12 cellular contexts compared by ENCODE assay signal in the genomic region with DNA sequence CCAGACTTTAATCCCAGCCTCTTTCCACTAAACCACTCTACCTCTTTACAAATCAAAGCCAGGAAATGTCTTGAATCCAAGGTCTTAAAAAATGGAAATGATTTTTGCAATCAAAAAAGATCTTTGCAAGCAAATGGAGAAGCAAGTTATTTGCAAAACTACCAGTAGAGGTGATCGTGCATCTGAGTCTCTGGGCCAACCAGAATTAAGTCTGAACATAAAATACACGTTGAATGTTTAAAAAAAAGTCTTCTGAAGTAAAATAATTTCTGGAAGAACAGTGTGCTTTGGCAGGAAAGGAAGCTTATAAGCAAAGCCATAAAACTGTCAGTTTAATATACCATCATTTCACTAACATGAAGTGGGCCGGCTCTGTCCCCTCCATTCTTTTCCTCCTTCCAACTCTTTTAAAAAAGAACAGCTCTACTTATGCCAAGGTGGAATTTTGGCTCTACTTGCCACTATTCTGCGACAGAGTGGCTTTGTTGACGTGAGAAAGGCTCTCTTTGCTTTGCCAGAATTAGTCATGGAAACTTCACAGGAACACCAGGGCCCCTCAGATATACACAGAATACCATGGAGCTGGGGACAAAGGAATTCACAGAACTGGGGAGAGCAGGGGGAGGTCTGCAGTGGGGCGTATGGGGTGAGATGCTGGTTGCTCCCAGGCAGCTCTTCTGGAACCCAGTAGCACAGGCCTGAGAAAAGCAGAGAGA. TPM values are rescaled to one million over a fixed set of nuclear protein-coding genes. Genes with fewer than 3 reads are reported as not detected.
DNase-seq lines count a peak whose midpoint lies in the region; ATAC-seq and TF ChIP-seq lines count a peak whose summit lies in the region.
"Had no signal": no experiment of that assay in that cellular context is flagged by ENCODE, and none has a peak within 500 bp of the region (broad histone marks: within the 10 kb centered on the region; RNA-seq: fewer than 3 reads in every experiment).

No MANE protein-coding gene starts in this region.

- peak in 1 of 2 donors; percentile 43 for TF ChIP-seq POLR2A in adrenal gland (IDR thresholded peaks at IDR 0.05)

- H2AFZ ChIP-seq in osteoblast (ENCODE audit: low read length) (no peak overlapping the region), PC-3 (ENCODE audit: low read length) (no peak overlapping the region)

- H3K4me3 ChIP-seq in adrenal gland (no peak overlapping the region), foreskin fibroblast (ENCODE audit: low read depth in 1 of 2, low read length in 2 of 2) (no peak overlapping the region), osteoblast (ENCODE audit: insufficient read depth, low read length) (no peak overlapping the region), PC-3 (ENCODE audit: low read length) (no peak overlapping the region)

- intact Hi-C loops in adrenal gland (cut with DNase I) (no loop called here), PC-3 (cut with micrococcal nuclease) (no loop called here)

- H3K9me3 ChIP-seq in adrenal gland (replicated peaks in 1 of 3) (no peaks in the 10 kb centered on the region), osteoblast (ENCODE audit: low read depth, low read length) (no peaks in the 10 kb centered on the region), PC-3 (ENCODE audit: low read length) (no peaks in the 10 kb centered on the region)

- H3K9me2 ChIP-seq in PC-3 (replicated peaks; ENCODE audit: low read length) = no peaks in the 10 kb centered on the region

- no peak for DNase-seq in AG09319 (ENCODE audit: extremely low read depth, low read depth)
- peak; percentile 37 to 74 (median 68) for DNase-seq in adrenal gland
- DNase-seq in foreskin fibroblast = peak in 1 of 2 donors; percentile 57
- no peak for DNase-seq in osteoblast (ENCODE audit: insufficient read length, low spot score, missing footprints)
- no peak for DNase-seq in activated CD4-positive, alpha-beta T cell treated with anti-CD3 and anti-CD28 coated beads, Interleukin-2, amount 50 U/mL, for 4 hours
- DNase-seq in PC-3 = no peak
- DNase-seq in NCI-H345 (lab: John Stamatoyannopoulos, UW) = no peak
- DNase-seq: activated CD4-positive, alpha-beta T cell treated with anti-CD3 and anti-CD28 coated beads for 4 hours; CD4-positive, CD25-positive, alpha-beta regulatory T cell; kidney had no signal

- CTCF ChIA-PET in PC-3 (lab: Charles Lee) = interaction anchor here (0.6 to 0.8 kb wide), 3 partner anchors 27 to 136 kb away, joined by 3 to 4 read pairs (median 3); no protein-coding TSS in a partner anchor

- no peaks in the 10 kb centered on the region for H3F3A ChIP-seq in PC-3 (ENCODE audit: low read length, unreplicated experiment)

- no TSS peak for BruUV-seq in PC-3 (replicated peaks; lab: Mats Ljungman, UMichigan)

- H3K4me2 ChIP-seq in osteoblast (ENCODE audit: insufficient read depth, low read length) = no peak overlapping the region
- no peak overlapping the region for H3K4me2 ChIP-seq in PC-3 (ENCODE audit: low read length)

- H3K9ac ChIP-seq in PC-3 (ENCODE audit: low read length) = no peak overlapping the region

- H3K79me2 ChIP-seq in osteoblast (ENCODE audit: insufficient read depth, low read length) (peaks cover 94% of the 10 kb centered on the region), PC-3 (ENCODE audit: low read length) (no peaks in the 10 kb centered on the region)

- H3K36me3 ChIP-seq in adrenal gland (replicated peaks in 1 of 2) (peaks cover 0 to 4% of the 10 kb centered on the region in 2 donors), osteoblast (ENCODE audit: insufficient read depth, low read length) (peaks cover 85% of the 10 kb centered on the region), PC-3 (ENCODE audit: low read depth, low read length) (peaks cover 35% of the 10 kb centered on the region; the same call in 1 of the 2 replicates)

- TF ChIP-seq CTCF in AG09319 (IDR thresholded peaks at IDR 0.05; ENCODE audit: low read depth, low read length) (peak; percentile 38), adrenal gland (IDR thresholded peaks at IDR 0.05) (peak in 3 of 6 experiments; percentile 18 to 42 (median 31)), foreskin fibroblast (IDR thresholded peaks at IDR 0.05; ENCODE audit: low read depth, low read length) (peak; percentile 27), osteoblast (IDR thresholded peaks at IDR 0.05; ENCODE audit: extremely low read depth, low read depth, low read length) (peak; percentile 22), PC-3 (conservative IDR thresholded peaks at IDR 0.05; ENCODE audit: low read depth, low read length) (no peak)

- POLR2A ChIA-PET in PC-3 (lab: Charles Lee; ENCODE audit: unreplicated experiment) = no interaction called here

- H3K27me3 ChIP-seq in adrenal gland (no peaks in the 10 kb centered on the region), osteoblast (ENCODE audit: insufficient read depth, low read length) (no peaks in the 10 kb centered on the region), PC-3 (ENCODE audit: low read length) (no peaks in the 10 kb centered on the region)

- 20 to 25% (median 21%) methylated on average over 6 of the region's 6 CpGs for WGBS in adrenal gland, 4 donors

- H3K4me1 ChIP-seq in adrenal gland (replicated peaks in 1 of 2) (peaks cover 82% of the 10 kb centered on the region in 2 donors), osteoblast (ENCODE audit: insufficient read depth, low read length) (peaks cover 90% of the 10 kb centered on the region), PC-3 (ENCODE audit: insufficient read depth, low read length) (peaks cover 24% of the 10 kb centered on the region)

- H3K27ac ChIP-seq in adrenal gland = peak overlapping the region; percentile 67 to 93 (median 80)
- H3K27ac ChIP-seq in osteoblast (ENCODE audit: low read depth, low read length) = peak overlapping the region; percentile 70
- no peak overlapping the region for H3K27ac ChIP-seq in PC-3 (ENCODE audit: low read length)

- no peak for ATAC-seq in HG02763 (IDR thresholded peaks at IDR 0.05; ENCODE audit: unreplicated experiment)
- no peak for ATAC-seq in PC-3
- ATAC-seq: HepG2 had no signal

- H4K20me1 ChIP-seq in osteoblast (ENCODE audit: insufficient read depth, low read length) (peaks cover 83% of the 10 kb centered on the region), PC-3 (ENCODE audit: low read length) (no peaks in the 10 kb centered on the region)

RNA-seq across cellular contexts. Expression of a gene that starts 29.8 kb away (rescaled TPM):
- 100 to 1,000 TPM; 295 to 625 (median 369) TPM for total RNA-seq in adrenal gland
- 100 to 1,000 TPM in 1 of 3 donors, 10 to 100 TPM in 2; 45.6 to 176 (median 64.2) TPM for polyA plus RNA-seq in adrenal gland
- total RNA-seq in osteoblast = 1,825 and 2,074 TPM in 2 replicates
- total RNA-seq in PC-3 (2014; rRNA removed) = 178 and 185 TPM in 2 replicates
- polyA plus RNA-seq: CD4-positive, CD25-positive, alpha-beta regulatory T cell had no signal

Comparison
In these comparisons a context has a peak if more than half of its experiments do, and no peak if none do; other contexts are left out.
1. DNase-seq: peak in adrenal gland (7 of 7); none in AG09319 (single experiment), osteoblast (single experiment), activated CD4-positive, alpha-beta T cell treated with anti-CD3 and anti-CD28 coated beads, Interleukin-2, amount 50 U/mL, for 4 hours (0 of 2), PC-3 (single experiment) and NCI-H345 (single experiment).